In genomic region chr1:234743866-234744581, GRCh38 we compare ENCODE assay signal across 8 cellular contexts.
A peak's percentile ranks its signal among the peaks of the same experiment; 100 is the strongest.
DNase-seq lines count a peak whose midpoint lies in the region; ATAC-seq and TF ChIP-seq lines count a peak whose summit lies in the region.

No MANE protein-coding gene starts in this region.

- peaks cover 0 to 21% (median 6%) of the 10 kb centered on the region in 12 donors for H3K4me1 ChIP-seq in heart left ventricle
- H3K4me1 ChIP-seq in sigmoid colon, result peaks cover 0 to 18% (median 14%) of the 10 kb centered on the region in 4 donors

- intact Hi-C loops in heart left ventricle (cut with DNase I), result no loop called here
- intact Hi-C loops in sigmoid colon (cut with DNase I), result no loop called here

- no peak for TF ChIP-seq EP300 in sigmoid colon (IDR thresholded peaks at IDR 0.05)

- H3K4me3 ChIP-seq in heart left ventricle (peak overlapping the region in 6 of 12 donors; percentile 2 to 29 (median 16)), sigmoid colon (peak overlapping the region in 2 of 4 donors; percentile 16 to 18)

- DNase-seq in HCEC 1CT (peak; percentile 10), heart left ventricle (no peak), sigmoid colon (no peak), NCI-H1436 (lab: John Stamatoyannopoulos, UW) (no peak), T-helper 2 cell (no peak)
- no peak for DNase-seq in activated T-cell treated with anti-CD3 and anti-CD28 coated beads, Interleukin-2, amount 50 U/mL, for 48 hours

- H3K27me3 ChIP-seq in heart left ventricle (no peaks in the 10 kb centered on the region), sigmoid colon (no peaks in the 10 kb centered on the region)

- TF ChIP-seq POLR2A in heart left ventricle (IDR thresholded peaks at IDR 0.05), result no peak
- no peak for TF ChIP-seq POLR2A in sigmoid colon (IDR thresholded peaks at IDR 0.05)

- ATAC-seq in SK-N-SH treated with all-trans-retinoic acid at 6 μM for 48 hours (peak; percentile 55), heart left ventricle (peak in 3 of 4 donors; percentile 55 to 70 (median 64)), HG03521 (IDR thresholded peaks at IDR 0.05; ENCODE audit: unreplicated experiment) (no peak)

- WGBS in heart left ventricle, 4 donors, result 36 to 49% (median 43%) methylated on average over 15 of the region's 15 CpGs
- WGBS in sigmoid colon, 2 donors, result 74 to 78% methylated on average over 15 of the region's 15 CpGs

- H3K27ac ChIP-seq in heart left ventricle (peak overlapping the region in 10 of 12 donors; percentile 1 to 75 (median 44)), sigmoid colon (peak overlapping the region; percentile 44 to 62 (median 56))

- H3K36me3 ChIP-seq in heart left ventricle (no peaks in the 10 kb centered on the region), sigmoid colon (no peaks in the 10 kb centered on the region)

- H3K9me3 ChIP-seq in heart left ventricle (no peaks in the 10 kb centered on the region), sigmoid colon (no peaks in the 10 kb centered on the region)

- no peak for TF ChIP-seq CTCF in heart left ventricle (IDR thresholded peaks at IDR 0.05)
- no peak for TF ChIP-seq CTCF in sigmoid colon (IDR thresholded peaks at IDR 0.05)

TF ChIP-seq in SK-N-SH treated with all-trans-retinoic acid at 6 μM for 48 hours, 23 proteins besides CTCF, POLR2A, EP300 and RAD21:
- TF ChIP-seq GLIS3 (CRISPR knock-in tag; IDR thresholded peaks at IDR 0.05), result no peak
- TF ChIP-seq CSDC2 (CRISPR knock-in tag; IDR thresholded peaks at IDR 0.05), result peak; percentile 66; the same call in 1 of the 2 replicates
- peak; percentile 90; the same call in 1 of the 2 replicates for TF ChIP-seq POU6F1 (CRISPR knock-in tag; IDR thresholded peaks at IDR 0.05; ENCODE audit: borderline replicate concordance, low read depth)
- peak; percentile 73; the same call in 1 of the 2 replicates for TF ChIP-seq PATZ1 (CRISPR knock-in tag; IDR thresholded peaks at IDR 0.05; ENCODE audit: borderline replicate concordance)
